Comparison of ENCODE assay signal across 8 cellular contexts in genomic region chr18:46073474-46074331, GRCh38. TPM values are rescaled to one million over a fixed set of nuclear protein-coding genes. Genes with fewer than 3 reads are reported as not detected.
DNase-seq lines count a peak whose midpoint lies in the region; ATAC-seq and TF ChIP-seq lines count a peak whose summit lies in the region.

No MANE protein-coding gene starts in this region.

- peaks cover 0 to 15% (median 0%) of the 10 kb centered on the region in 45 donors for H3K27me3 ChIP-seq in dorsolateral prefrontal cortex

- H3K27ac ChIP-seq in dorsolateral prefrontal cortex = no peak overlapping the region

- TF ChIP-seq CTCF in GM20000 (IDR thresholded peaks at IDR 0.05; ENCODE audit: extremely low read depth, missing control alignments) (peak; percentile 47), WI38 (IDR thresholded peaks at IDR 0.05; ENCODE audit: low read depth, low read length) (peak; percentile 35; the same call in 1 of the 2 replicates), dorsolateral prefrontal cortex (IDR thresholded peaks at IDR 0.05 in 54 of 56, conservative IDR thresholded peaks at IDR 0.05 in 2 of 56; ENCODE audit: low read depth in 1 of 56, partially characterized antibody in 56 of 56) (peak; percentile 56 to 87 (median 73))

- intact Hi-C loops in dorsolateral prefrontal cortex (cut with DNase I) = loop anchor here (2.0 to 10.0 kb wide), 8 partner anchors 41 to 409 kb away; partner anchors contain the start of gene EPG5 (in 1 of the 2)

- DNase-seq in CD1c-positive myeloid dendritic cell (ENCODE audit: extremely low spot score) = peak; percentile 86
- DNase-seq in GM20000 (ENCODE audit: low spot score) = peak; percentile 59
- peak; percentile 81 for DNase-seq in NCI-H2196 (lab: John Stamatoyannopoulos, UW; ENCODE audit: unreplicated experiment)
- DNase-seq in dorsolateral prefrontal cortex = peak in 3 of 10 donors; percentile 11 to 34 (median 31)
- peak; percentile 62 to 75 for DNase-seq in lung microvascular endothelial cell (ENCODE audit: low read depth in 2 of 2)
- DNase-seq in superior temporal gyrus (ENCODE audit: extremely low spot score) = peak; percentile 89

- ATAC-seq in GM19397 (IDR thresholded peaks at IDR 0.05; ENCODE audit: unreplicated experiment) = no peak

- H3K4me3 ChIP-seq in WI38 (ENCODE audit: low read depth, low read length) = no peak overlapping the region
- H3K4me3 ChIP-seq in dorsolateral prefrontal cortex = peak overlapping the region in 1 of 59 donors; percentile 17

RNA-seq across cellular contexts. Expression of gene PSTPIP2, which starts 1.6 kb away (rescaled TPM):
- total RNA-seq in dorsolateral prefrontal cortex (1 to 10 TPM in 91 of 120 experiments, under 1 TPM in 29; 0.24 to 7.2 (median 1.7) TPM), lung microvascular endothelial cell (0.20 and 1.1 TPM in 2 replicates)

RNA-seq across cellular contexts. Expression of gene ATP5F1A, which starts 24.4 kb away (rescaled TPM):
- total RNA-seq in dorsolateral prefrontal cortex = 100 to 1,000 TPM; 250 to 674 (median 475) TPM
- 421 and 463 TPM in 2 replicates for total RNA-seq in lung microvascular endothelial cell

RNA-seq across cellular contexts. Expression of gene HAUS1, which starts 30.5 kb away (rescaled TPM):
- total RNA-seq in dorsolateral prefrontal cortex = 10 to 100 TPM in 78 of 120 experiments, 1 to 10 TPM in 42; 6.1 to 22.4 (median 11.2) TPM
- 26.4 and 33.1 TPM in 2 replicates for total RNA-seq in lung microvascular endothelial cell
